In the genomic region with DNA sequence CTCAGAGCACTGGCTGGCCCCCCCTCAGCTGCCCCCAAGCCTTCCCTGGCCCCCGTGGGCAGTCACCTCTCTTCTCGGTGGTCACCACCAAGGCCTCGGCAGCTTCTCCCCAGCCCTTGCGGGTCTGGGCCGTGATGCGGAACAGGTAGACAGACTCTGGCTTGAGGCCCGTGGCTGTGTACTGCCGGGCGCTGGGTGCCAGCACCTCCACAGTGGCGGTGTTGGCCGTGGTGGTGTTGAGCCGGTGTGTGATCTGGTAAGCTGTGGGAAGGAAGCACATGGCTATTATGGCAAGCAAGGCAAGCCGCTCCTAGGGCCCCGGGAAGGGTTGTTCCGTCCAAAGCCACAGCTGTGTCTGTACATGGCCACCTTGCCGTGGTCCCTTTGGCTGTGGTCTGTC, we compare ENCODE assay signal across 19 cellular contexts.
DNase-seq lines count a peak whose midpoint lies in the region; ATAC-seq, FAIRE-seq and TF ChIP-seq lines count a peak whose summit lies in the region.
"Had no signal": no experiment of that assay in that cellular context is flagged by ENCODE, and none has a peak within 500 bp of the region (broad histone marks: within the 10 kb centered on the region; RNA-seq: fewer than 3 reads in every experiment).

No MANE protein-coding gene starts in this region.

- no peak overlapping the region for H3K4ac ChIP-seq in H9 (ENCODE audit: low read depth, low read length)

- no peak overlapping the region for H3K14ac ChIP-seq in H9 (ENCODE audit: insufficient read depth, low read length)

- WGBS in H9 (ENCODE audit: extremely low coverage, insufficient read length, low lambda C conversion rate): no CpG with 5 or more reads among the region's 16 CpGs

- H3K27ac ChIP-seq in H9 (ENCODE audit: insufficient read length, low read depth, low read length): no peak overlapping the region
- no peak overlapping the region for H3K27ac ChIP-seq in lower lobe of right lung

- H2BK20ac ChIP-seq in H9 (ENCODE audit: low read depth, low read length, poor library complexity, severe bottlenecking): no peak overlapping the region

- H3K9me3 ChIP-seq in H9 (ENCODE audit: control insufficient read depth, low read depth, low read length) (no peaks in the 10 kb centered on the region), lower lobe of right lung (no peaks in the 10 kb centered on the region)

- H2BK5ac ChIP-seq in H9 (ENCODE audit: insufficient read length, low read length): no peak overlapping the region

- H4K20me1 ChIP-seq in H9 (ENCODE audit: control insufficient read depth, insufficient read depth, insufficient read length): no peaks in the 10 kb centered on the region

- H4K8ac ChIP-seq in H9 (replicated peaks; ENCODE audit: insufficient read length, low read depth, low read length): no peak overlapping the region

- H2BK15ac ChIP-seq in H9 (ENCODE audit: low read depth, low read length): no peak overlapping the region

- H2BK120ac ChIP-seq in H9 (ENCODE audit: low read depth, low read length, poor library complexity, severe bottlenecking): no peak overlapping the region

- H3K4me2 ChIP-seq in H9 (ENCODE audit: insufficient read depth, insufficient read length, low read length): no peak overlapping the region
- H3K4me2 ChIP-seq: GM23338 had no signal

- H2BK12ac ChIP-seq in H9 (ENCODE audit: insufficient read length, low read depth, low read length): no peak overlapping the region

- no peaks in the 10 kb centered on the region for H3K79me1 ChIP-seq in H9 (ENCODE audit: insufficient read depth, low read depth, low read length, poor library complexity, severe bottlenecking)

- no peak overlapping the region for H2AK5ac ChIP-seq in H9 (ENCODE audit: insufficient read length, low read length)

- DNase-seq in H9 (peak; percentile 30), chondrocyte (ENCODE audit: low spot score) (peak; percentile 92), lower lobe of right lung (peak; percentile 40), posterior vena cava (ENCODE audit: low spot score) (peak; percentile 70), immature natural killer cell (no peak), urothelium cell line (ENCODE audit: low spot score) (no peak)
- no peak for DNase-seq in activated CD4-positive, alpha-beta T cell treated with anti-CD3 and anti-CD28 coated beads for 1 hour
- DNase-seq in T-helper 2 cell treated with Interferon-gamma antibody and Interleukin-4, amounts not matched to agents 5 μg/mL and 100 μg/mL, for 36 hours (ENCODE audit: low spot score): no peak
- DNase-seq: C1 segment of cervical spinal cord; Calu3; CD4-positive, alpha-beta memory T cell; COR-L47; DMS53; DMS79 treated with DMSO at 0.1 percent for 48 hours; GF-D8; HCEC 1CT had no signal

- no peaks in the 10 kb centered on the region for H3K79me2 ChIP-seq in H9 (ENCODE audit: insufficient read depth, low read length)

- H3K9me3 Mint-ChIP-seq in H9: no peaks in the 10 kb centered on the region
- H3K9me3 Mint-ChIP-seq in chondrocyte (ENCODE audit: low read depth): no peaks in the 10 kb centered on the region
- no peaks in the 10 kb centered on the region for H3K9me3 Mint-ChIP-seq in immature natural killer cell
- H3K9me3 Mint-ChIP-seq in T-helper 2 cell treated with Interferon-gamma antibody and Interleukin-4, amounts not matched to agents 5 μg/mL and 100 μg/mL, for 36 hours: no peaks in the 10 kb centered on the region
- H3K9me3 Mint-ChIP-seq: CD4-positive, alpha-beta memory T cell; GM23338 had no signal

- H3K27ac Mint-ChIP-seq in H9: 0 out of 7 replicates have a peak overlapping the region, but pooled peaks of 1 of the 3 experiments have one; percentile 15
- no peak overlapping the region for H3K27ac Mint-ChIP-seq in chondrocyte (ENCODE audit: unreplicated experiment)
- H3K27ac Mint-ChIP-seq in immature natural killer cell: no peak overlapping the region
- H3K27ac Mint-ChIP-seq in T-helper 2 cell treated with Interferon-gamma antibody and Interleukin-4, amounts not matched to agents 5 μg/mL and 100 μg/mL, for 36 hours: no peak overlapping the region
- H3K27ac Mint-ChIP-seq: CD4-positive, alpha-beta memory T cell; GM23338 had no signal

- no peak overlapping the region for H3K18ac ChIP-seq in H9 (ENCODE audit: insufficient read length, low read depth, low read length)

- no peak overlapping the region for H4K91ac ChIP-seq in H9 (ENCODE audit: insufficient read length, low read depth, low read length)

- ATAC-seq in lower lobe of right lung: no peak
- ATAC-seq: GM23338 had no signal

- TF ChIP-seq CTCF in H9 (conservative IDR thresholded peaks at IDR 0.05) (no peak), chondrocyte (IDR thresholded peaks at IDR 0.05) (no peak), lower lobe of right lung (IDR thresholded peaks at IDR 0.05) (no peak)

- no peak overlapping the region for H3K4me3 ChIP-seq in lower lobe of right lung
- H3K4me3 ChIP-seq: GM23338 had no signal

- no peak overlapping the region for H3K9ac ChIP-seq in H9 (ENCODE audit: extremely low read depth, insufficient read length, low read length)

- H2AFZ ChIP-seq in H9 (ENCODE audit: low read length): no peak overlapping the region
- H2AFZ ChIP-seq: GM23338 had no signal

- no peaks in the 10 kb centered on the region for H3K36me3 ChIP-seq in lower lobe of right lung

- H3K23me2 ChIP-seq in H9 (ENCODE audit: insufficient read length, low read depth, low read length, poor library complexity, severe bottlenecking): no peaks in the 10 kb centered on the region

- intact Hi-C loops in lower lobe of right lung (cut with DNase I) (no loop called here), posterior vena cava (cut with DNase I) (no loop called here)

- H3K4me3 Mint-ChIP-seq in H9: no peak overlapping the region
- no peak overlapping the region for H3K4me3 Mint-ChIP-seq in chondrocyte (ENCODE audit: unreplicated experiment)
- no peak overlapping the region for H3K4me3 Mint-ChIP-seq in immature natural killer cell
- no peak overlapping the region for H3K4me3 Mint-ChIP-seq in T-helper 2 cell treated with Interferon-gamma antibody and Interleukin-4, amounts not matched to agents 5 μg/mL and 100 μg/mL, for 36 hours
- H3K4me3 Mint-ChIP-seq: CD4-positive, alpha-beta memory T cell; GM23338 had no signal

- H4K5ac ChIP-seq in H9 (ENCODE audit: insufficient read length, low read depth, low read length): no peak overlapping the region

- H3T11ph ChIP-seq in H9 (ENCODE audit: low read length): no peak overlapping the region

- H3K27me3 Mint-ChIP-seq in H9 (ENCODE audit: low read depth) (no peaks in the 10 kb centered on the region), chondrocyte (ENCODE audit: low read depth) (no peaks in the 10 kb centered on the region), immature natural killer cell (ENCODE audit: low read depth in 3 of 3) (peaks cover 0 to 2% (median 2%) of the 10 kb centered on the region in 3 donors)
- H3K27me3 Mint-ChIP-seq in T-helper 2 cell treated with Interferon-gamma antibody and Interleukin-4, amounts not matched to agents 5 μg/mL and 100 μg/mL, for 36 hours (ENCODE audit: low read depth): no peaks in the 10 kb centered on the region
- H3K27me3 Mint-ChIP-seq: CD4-positive, alpha-beta memory T cell had no signal

- no peak for FAIRE-seq in urothelium cell line (lab: Jason Lieb, UNC)
- FAIRE-seq: GM12891, GM18507 had no signal

- H3K4me1 ChIP-seq in H9 (ENCODE audit: insufficient read depth, low read length): no peaks in the 10 kb centered on the region
- no peaks in the 10 kb centered on the region for H3K4me1 ChIP-seq in lower lobe of right lung

- peaks cover 0 to 26% (median 5%) of the 10 kb centered on the region in 3 experiments; a peak in 3 of 7 replicates for H3K36me3 Mint-ChIP-seq in H9 (ENCODE audit: insufficient read depth in 1 of 3, low read depth in 3 of 3)
- peaks cover 9% of the 10 kb centered on the region for H3K36me3 Mint-ChIP-seq in chondrocyte (ENCODE audit: low read depth)
- H3K36me3 Mint-ChIP-seq in immature natural killer cell: no peaks in the 10 kb centered on the region
- H3K36me3 Mint-ChIP-seq in T-helper 2 cell treated with Interferon-gamma antibody and Interleukin-4, amounts not matched to agents 5 μg/mL and 100 μg/mL, for 36 hours (ENCODE audit: low read depth): no peaks in the 10 kb centered on the region
- H3K36me3 Mint-ChIP-seq: CD4-positive, alpha-beta memory T cell had no signal

- H3K23ac ChIP-seq in H9 (ENCODE audit: insufficient read length, low read depth, low read length): no peak overlapping the region

- H3K4me1 Mint-ChIP-seq in H9: peaks cover 3 to 4% of the 10 kb centered on the region in 2 experiments; a peak in 2 of 4 replicates
- H3K4me1 Mint-ChIP-seq in chondrocyte (ENCODE audit: low read depth): no peaks in the 10 kb centered on the region
- no peaks in the 10 kb centered on the region for H3K4me1 Mint-ChIP-seq in immature natural killer cell
- H3K4me1 Mint-ChIP-seq in T-helper 2 cell treated with Interferon-gamma antibody and Interleukin-4, amounts not matched to agents 5 μg/mL and 100 μg/mL, for 36 hours (ENCODE audit: low read depth): no peaks in the 10 kb centered on the region
- H3K4me1 Mint-ChIP-seq: CD4-positive, alpha-beta memory T cell had no signal

- H3K27me3 ChIP-seq in H9 (ENCODE audit: insufficient read depth, low read length) (no peaks in the 10 kb centered on the region), lower lobe of right lung (ENCODE audit: low read depth) (peaks cover 4% of the 10 kb centered on the region)

- H3K56ac ChIP-seq in H9 (ENCODE audit: insufficient read length, low read depth, low read length): no peak overlapping the region

Comparison
In these comparisons a context has a peak if more than half of its experiments do, and no peak if none do; other contexts are left out.
1. DNase-seq: peak in H9 (single experiment), chondrocyte (single experiment), lower lobe of right lung (single experiment) and posterior vena cava (single experiment); none in immature natural killer cell (0 of 3), urothelium cell line (single experiment), activated CD4-positive, alpha-beta T cell treated with anti-CD3 and anti-CD28 coated beads for 1 hour (single experiment) and T-helper 2 cell treated with Interferon-gamma antibody and Interleukin-4, amounts not matched to agents 5 μg/mL and 100 μg/mL, for 36 hours (single experiment).